Comparison of ENCODE assay signal across 27 cellular contexts in genomic region chr21:39869141-39869818, GRCh38.
DNase-seq lines count a peak whose midpoint lies in the region.
"Had no signal": no experiment of that assay in that cellular context is flagged by ENCODE, and none has a peak within 500 bp of the region (broad histone marks: within the 10 kb centered on the region; RNA-seq: fewer than 3 reads in every experiment).

No MANE protein-coding gene starts in this region.

- no peaks in the 10 kb centered on the region for H3K36me3 ChIP-seq in adipocyte (ENCODE audit: control insufficient read depth, insufficient read depth, low read length, severe bottlenecking)
- H3K36me3 ChIP-seq: BE2C, lower lobe of right lung, SJSA1, upper lobe of right lung had no signal

- no peaks in the 10 kb centered on the region for H3K9me3 ChIP-seq in adipocyte (ENCODE audit: control insufficient read depth, low read length)
- H3K9me3 ChIP-seq: BE2C, lower lobe of right lung, SJSA1, upper lobe of right lung had no signal

- DNase-seq in NCI-H345 (lab: John Stamatoyannopoulos, UW) (peak; percentile 48), NCI-H345 treated with DMSO at 0.1 percent for 48 hours (lab: John Stamatoyannopoulos, UW; ENCODE audit: unreplicated experiment) (no peak), adipocyte (ENCODE audit: low read depth) (peak; percentile 11), left kidney (ENCODE audit: low read depth, low spot score) (peak; percentile 36), GM03348 (ENCODE audit: low spot score) (no peak), SHP77 (lab: John Stamatoyannopoulos, UW) (no peak), AG20443 (ENCODE audit: low spot score) (no peak)
- DNase-seq: activated CD8-positive, alpha-beta T cell treated with anti-CD3 and anti-CD28 coated beads, Interleukin-2, amount 10 ng/mL, durations not matched to agents 7 days and 5 days; activated naive CD4-positive, alpha-beta T cell treated with anti-CD3 and anti-CD28 coated beads for 36 hours; amniotic stem cell; BE2C; CD8-positive, alpha-beta T cell; DMS 273 treated with DMSO at 0.1 percent for 48 hours; dorsolateral prefrontal cortex; H9; KBM-7; kidney glomerular epithelial cell; lower lobe of right lung; natural killer cell; NCI-H1092 treated with DMSO at 0.1 percent for 48 hours; NCI-H2171; occipital lobe; stimulated activated naive B cell treated with anti-CD40 and anti-IgM and Interleukin-4, amounts not matched to agents 10 μg/mL and 1 μg/mL and 100 μg/mL, for 72 hours; T-helper 9 cell; upper lobe of right lung had no signal

- H3K4me3 ChIP-seq in adipocyte (ENCODE audit: low read length), result no peak overlapping the region
- H3K4me3 ChIP-seq: lower lobe of right lung, SJSA1, skin epidermis, upper lobe of right lung had no signal

- no peaks in the 10 kb centered on the region for H3K4me1 ChIP-seq in adipocyte (ENCODE audit: control insufficient read depth, insufficient read depth, low read length)
- H3K4me1 ChIP-seq: BE2C, lower lobe of right lung, SJSA1, upper lobe of right lung had no signal

- no peak overlapping the region for H3K9ac ChIP-seq in adipocyte (ENCODE audit: low read length)

- H3K27me3 ChIP-seq in adipocyte (replicated peaks; ENCODE audit: control insufficient read depth, insufficient read depth, low read length), result peaks cover 25% of the 10 kb centered on the region
- H3K27me3 ChIP-seq: BE2C, SJSA1 had no signal

Comparison
In these comparisons a context has a peak if more than half of its experiments do, and no peak if none do; other contexts are left out.
1. DNase-seq: peak in NCI-H345 (single experiment), adipocyte (single experiment) and left kidney (single experiment); none in NCI-H345 treated with DMSO at 0.1 percent for 48 hours (single experiment), GM03348 (single experiment), SHP77 (0 of 2) and AG20443 (single experiment).